21 cellular contexts compared by ENCODE assay signal in the genomic region with DNA sequence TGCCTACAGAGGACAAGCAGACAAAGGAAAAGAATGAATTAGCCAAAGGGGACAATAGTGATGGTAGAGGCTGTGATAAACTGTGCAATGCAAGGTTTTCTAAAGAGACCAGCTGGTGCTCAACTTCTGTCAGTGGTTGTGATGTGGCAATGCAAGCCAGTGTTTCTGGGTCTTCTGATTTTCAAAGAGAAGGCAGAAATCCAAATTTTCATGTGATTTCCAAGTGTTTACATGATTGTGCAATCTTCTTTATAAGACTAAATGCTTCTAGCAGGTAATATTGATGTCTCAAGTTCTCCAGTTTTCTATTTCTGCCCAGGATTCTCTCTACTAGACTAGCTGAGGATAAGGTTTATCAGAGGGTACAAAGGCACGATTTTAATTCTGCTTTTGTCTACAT.
"Had no signal": no experiment of that assay in that cellular context is flagged by ENCODE, and none has a peak within 500 bp of the region (broad histone marks: within the 10 kb centered on the region; RNA-seq: fewer than 3 reads in every experiment).

No MANE protein-coding gene starts in this region.

- H3K4me3 ChIP-seq: dorsolateral prefrontal cortex, lower lobe of right lung, skin epidermis, suprapubic skin, transverse colon had no signal

- H3K4me1 ChIP-seq: lower lobe of right lung, parathyroid adenoma, suprapubic skin, transverse colon had no signal

- DNase-seq: dorsolateral prefrontal cortex; effector CD4-positive, alpha-beta T cell; hypothalamus; immature natural killer cell; islet precursor cell; kidney glomerular epithelial cell; left colon; left ventricle myocardium superior; lower lobe of right lung; naive thymus-derived CD8-positive, alpha-beta T cell; nephron progenitor cell; right cardiac atrium; stimulated activated CD4-positive, alpha-beta T cell treated with anti-CD3 and anti-CD28 coated beads, Interleukin-15, amount 100 ng/mL, for 24 hours; stimulated activated CD4-positive, alpha-beta T cell treated with anti-CD3 and anti-CD28 coated beads, Interleukin-2, amount 100 ng/mL, for 48 hours; stimulated activated CD8-positive, alpha-beta memory T cell treated with anti-CD3 and anti-CD28 coated beads, Interleukin-4, amount 100 ng/mL, for 48 hours; stimulated activated naive CD4-positive, alpha-beta T cell; stimulated activated naive CD8-positive, alpha-beta T cell treated with anti-CD3 and anti-CD28 coated beads, Interleukin-15, amount 100 ng/mL, for 72 hours; transverse colon had no signal

- H2AFZ ChIP-seq: parathyroid adenoma had no signal

- ATAC-seq: left colon; left ventricle myocardium superior; naive thymus-derived CD8-positive, alpha-beta T cell; right cardiac atrium; stimulated activated naive CD8-positive, alpha-beta T cell treated with anti-CD3 and anti-CD28 coated beads, Interleukin-15, amount 100 ng/mL, for 72 hours had no signal

- H3K9me3 ChIP-seq: lower lobe of right lung, suprapubic skin, transverse colon had no signal

- H3K36me3 ChIP-seq: lower lobe of right lung, suprapubic skin, transverse colon had no signal

- H3K27ac ChIP-seq: dorsolateral prefrontal cortex, lower lobe of right lung, parathyroid adenoma, skin epidermis, suprapubic skin, transverse colon had no signal

- H3K27me3 ChIP-seq: dorsolateral prefrontal cortex, suprapubic skin, transverse colon had no signal
